Comparison of ENCODE assay signal across 20 cellular contexts in genomic region chr20:33703498-33704137, GRCh38.
"Had no signal": no experiment of that assay in that cellular context is flagged by ENCODE, and none has a peak within 500 bp of the region (broad histone marks: within the 10 kb centered on the region; RNA-seq: fewer than 3 reads in every experiment).

No MANE protein-coding gene starts in this region.

- H3K4me3 ChIP-seq: breast epithelium, hepatocyte, suprapubic skin, tibial nerve had no signal

- H3K4me3 Mint-ChIP-seq: activated CD4-positive, alpha-beta memory T cell treated with anti-CD3 and anti-CD28 coated beads, Interleukin-2, amount 10 ng/mL, durations not matched to agents 7 days and 5 days; activated CD4-positive, alpha-beta T cell treated with anti-CD3 and anti-CD28 coated beads, Interleukin-2, amount 10 ng/mL, durations not matched to agents 7 days and 5 days; activated T-cell treated with anti-CD3 and anti-CD28 coated beads, Interleukin-2, amount 50 U/mL, for 4 hours; activated T-helper 17 cell treated with anti-CD3 and anti-CD28 coated beads, Interleukin-2, amount 50 U/mL, for 72 hours; central memory CD8-positive, alpha-beta T cell; dendritic cell treated with granulocyte-macrophage colony-stimulating factor and Interleukin-4, amounts not matched to agents 40 ng/mL and 50 ng/mL, for 4 days; WTC11 had no signal

- H3K27ac Mint-ChIP-seq: activated CD4-positive, alpha-beta memory T cell treated with anti-CD3 and anti-CD28 coated beads, Interleukin-2, amount 10 ng/mL, durations not matched to agents 7 days and 5 days; activated CD4-positive, alpha-beta T cell treated with anti-CD3 and anti-CD28 coated beads, Interleukin-2, amount 10 ng/mL, durations not matched to agents 7 days and 5 days; activated T-helper 17 cell treated with anti-CD3 and anti-CD28 coated beads, Interleukin-2, amount 50 U/mL, for 72 hours; dendritic cell treated with granulocyte-macrophage colony-stimulating factor and Interleukin-4, amounts not matched to agents 40 ng/mL and 50 ng/mL, for 4 days; WTC11 had no signal

- H3K4me1 Mint-ChIP-seq: activated CD4-positive, alpha-beta memory T cell treated with anti-CD3 and anti-CD28 coated beads, Interleukin-2, amount 10 ng/mL, durations not matched to agents 7 days and 5 days; activated CD4-positive, alpha-beta T cell treated with anti-CD3 and anti-CD28 coated beads, Interleukin-2, amount 10 ng/mL, durations not matched to agents 7 days and 5 days; activated T-helper 17 cell treated with anti-CD3 and anti-CD28 coated beads, Interleukin-2, amount 50 U/mL, for 72 hours; central memory CD8-positive, alpha-beta T cell; WTC11 had no signal

- DNase-seq: activated CD4-positive, alpha-beta memory T cell treated with anti-CD3 and anti-CD28 coated beads, Interleukin-2, amount 10 ng/mL, durations not matched to agents 7 days and 5 days; activated CD4-positive, alpha-beta T cell treated with anti-CD3 and anti-CD28 coated beads for 1 hour; activated CD4-positive, alpha-beta T cell treated with anti-CD3 and anti-CD28 coated beads, Interleukin-2, amount 10 ng/mL, durations not matched to agents 7 days and 5 days; activated CD8-positive, alpha-beta memory T cell treated with anti-CD3 and anti-CD28 coated beads, Interleukin-2, amount 50 U/mL, for 48 hours; activated gamma-delta T cell treated with Interleukin-2 at 50 U/mL for 16 hours; activated T-cell treated with anti-CD3 and anti-CD28 coated beads, Interleukin-2, amount 50 U/mL, for 4 hours; effector CD4-positive, alpha-beta T cell; islet precursor cell; stimulated activated CD4-positive, alpha-beta T cell treated with anti-CD3 and anti-CD28 coated beads, Interleukin-15, amount 100 ng/mL, for 24 hours; stimulated activated naive CD4-positive, alpha-beta T cell had no signal

- H3K9me3 Mint-ChIP-seq: activated CD4-positive, alpha-beta memory T cell treated with anti-CD3 and anti-CD28 coated beads, Interleukin-2, amount 10 ng/mL, durations not matched to agents 7 days and 5 days; activated CD4-positive, alpha-beta T cell treated with anti-CD3 and anti-CD28 coated beads, Interleukin-2, amount 10 ng/mL, durations not matched to agents 7 days and 5 days; activated naive CD4-positive, alpha-beta T cell treated with anti-CD3 and anti-CD28 coated beads, Interleukin-2, amount 50 U/mL, for 72 hours; activated T-cell treated with anti-CD3 and anti-CD28 coated beads, Interleukin-2, amount 50 U/mL, for 4 hours; activated T-helper 17 cell treated with anti-CD3 and anti-CD28 coated beads, Interleukin-2, amount 50 U/mL, for 72 hours; central memory CD8-positive, alpha-beta T cell had no signal

- H3K27ac ChIP-seq: breast epithelium, epithelial cell of prostate, hepatocyte, suprapubic skin, tibial nerve had no signal

- H3K36me3 ChIP-seq: breast epithelium had no signal

- H3K27me3 ChIP-seq: breast epithelium, hepatocyte, suprapubic skin, tibial nerve had no signal

- H3K4me1 ChIP-seq: breast epithelium, suprapubic skin, tibial nerve had no signal

- H3K9me3 ChIP-seq: breast epithelium, suprapubic skin, tibial nerve had no signal

- ATAC-seq: activated naive CD4-positive, alpha-beta T cell treated with anti-CD3 and anti-CD28 coated beads, Interleukin-2, amount 50 U/mL, for 72 hours; activated T-cell treated with anti-CD3 and anti-CD28 coated beads, Interleukin-2, amount 50 U/mL, for 4 hours; activated T-helper 17 cell treated with anti-CD3 and anti-CD28 coated beads, Interleukin-2, amount 50 U/mL, for 72 hours; WTC11 had no signal

- H3K27me3 Mint-ChIP-seq: activated CD4-positive, alpha-beta memory T cell treated with anti-CD3 and anti-CD28 coated beads, Interleukin-2, amount 10 ng/mL, durations not matched to agents 7 days and 5 days; activated CD4-positive, alpha-beta T cell treated with anti-CD3 and anti-CD28 coated beads, Interleukin-2, amount 10 ng/mL, durations not matched to agents 7 days and 5 days; activated T-helper 17 cell treated with anti-CD3 and anti-CD28 coated beads, Interleukin-2, amount 50 U/mL, for 72 hours; central memory CD8-positive, alpha-beta T cell; dendritic cell treated with granulocyte-macrophage colony-stimulating factor and Interleukin-4, amounts not matched to agents 40 ng/mL and 50 ng/mL, for 4 days had no signal
